ENCODE assay signal across 11 cellular contexts in the genomic region with DNA sequence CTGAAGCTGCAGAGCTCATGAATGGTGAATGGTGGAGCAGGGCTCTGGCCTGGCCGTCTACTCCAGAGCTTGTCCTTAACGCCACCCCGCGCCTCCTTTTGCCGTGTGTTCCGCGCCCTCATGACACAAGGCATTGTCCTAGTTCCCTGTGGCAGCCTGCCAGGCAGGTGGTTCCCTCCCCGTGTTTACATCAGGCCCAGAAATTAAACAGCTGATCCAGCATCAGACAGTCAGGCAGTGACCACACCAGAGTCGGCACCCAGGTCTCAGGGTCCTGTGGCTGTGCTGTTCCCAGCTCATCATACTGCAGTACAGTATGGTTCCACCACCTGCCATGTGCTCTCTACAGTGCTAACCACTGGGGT.
A peak's percentile ranks its signal among the peaks of the same experiment; 100 is the strongest.
DNase-seq lines count a peak whose midpoint lies in the region; ATAC-seq and TF ChIP-seq lines count a peak whose summit lies in the region.
"Had no signal": no experiment of that assay in that cellular context is flagged by ENCODE, and none has a peak within 500 bp of the region (broad histone marks: within the 10 kb centered on the region; RNA-seq: fewer than 3 reads in every experiment).

No MANE protein-coding gene starts in this region.

- no peak overlapping the region for H2BK20ac ChIP-seq in H9 (ENCODE audit: low read depth, low read length, poor library complexity, severe bottlenecking)

- peaks cover 4% of the 10 kb centered on the region for H4K20me1 ChIP-seq in H9 (ENCODE audit: control insufficient read depth, insufficient read depth, insufficient read length)

- no peaks in the 10 kb centered on the region for H3K27me3 Mint-ChIP-seq in activated naive CD8-positive, alpha-beta T cell treated with anti-CD3 and anti-CD28 coated beads, Interleukin-2, amount 10 ng/mL, durations not matched to agents 7 days and 5 days
- H3K27me3 Mint-ChIP-seq in naive thymus-derived CD8-positive, alpha-beta T cell: no peaks in the 10 kb centered on the region
- H3K27me3 Mint-ChIP-seq in nephron progenitor cell (ENCODE audit: low read depth, poor library complexity): no peaks in the 10 kb centered on the region
- no peaks in the 10 kb centered on the region for H3K27me3 Mint-ChIP-seq in H9 (ENCODE audit: low read depth)

- H2BK120ac ChIP-seq in H9 (ENCODE audit: low read depth, low read length, poor library complexity, severe bottlenecking): no peak overlapping the region

- H3K14ac ChIP-seq in H9 (ENCODE audit: insufficient read depth, low read length): no peak overlapping the region; the same call in 1 of the 2 replicates

- H2AFZ ChIP-seq in H9 (ENCODE audit: low read length): no peak overlapping the region

- DNase-seq in NCI-H2107 treated with DMSO at 0.1 percent for 48 hours (lab: John Stamatoyannopoulos, UW; ENCODE audit: unreplicated experiment) (peak; percentile 40), NCI-H2107 (lab: John Stamatoyannopoulos, UW) (no peak), NCI-H1105 (lab: John Stamatoyannopoulos, UW) (peak; percentile 14), nephron progenitor cell (no peak), H9 (no peak), AG08395 (ENCODE audit: low spot score) (no peak)
- no peak for DNase-seq in activated naive CD8-positive, alpha-beta T cell treated with anti-CD3 and anti-CD28 coated beads, Interleukin-2, amount 10 ng/mL, durations not matched to agents 7 days and 5 days
- no peak for DNase-seq in naive thymus-derived CD8-positive, alpha-beta T cell
- DNase-seq: NCI-H526 treated with DMSO at 0.1 percent for 48 hours, upper lobe of left lung had no signal

- POLR2A ChIA-PET in activated naive CD8-positive, alpha-beta T cell treated with anti-CD3 and anti-CD28 coated beads, Interleukin-2, amount 10 ng/mL, durations not matched to agents 7 days and 5 days (lab: Charles Lee): interaction anchor here (4.4 kb wide), 1 partner anchor 20 kb away, joined by 208 read pairs; no protein-coding TSS in a partner anchor
- POLR2A ChIA-PET in naive thymus-derived CD8-positive, alpha-beta T cell (lab: Charles Lee): interaction anchor here (0.5 to 10.7 kb wide), 4 partner anchors 13 to 1007 kb away, joined by 4 to 264 read pairs (median 6); no protein-coding TSS in a partner anchor

- no peaks in the 10 kb centered on the region for H3K9me3 Mint-ChIP-seq in activated naive CD8-positive, alpha-beta T cell treated with anti-CD3 and anti-CD28 coated beads, Interleukin-2, amount 10 ng/mL, durations not matched to agents 7 days and 5 days
- no peaks in the 10 kb centered on the region for H3K9me3 Mint-ChIP-seq in naive thymus-derived CD8-positive, alpha-beta T cell
- H3K9me3 Mint-ChIP-seq in nephron progenitor cell (no peaks in the 10 kb centered on the region), H9 (no peaks in the 10 kb centered on the region; a peak in 1 of 5 replicates)

- H3K18ac ChIP-seq in H9 (ENCODE audit: insufficient read length, low read depth, low read length): no peak overlapping the region

- no peak for ATAC-seq in activated naive CD8-positive, alpha-beta T cell treated with anti-CD3 and anti-CD28 coated beads, Interleukin-2, amount 10 ng/mL, durations not matched to agents 7 days and 5 days (ENCODE audit: low read depth)
- ATAC-seq in naive thymus-derived CD8-positive, alpha-beta T cell: no peak
- ATAC-seq: A549 had no signal

- peaks cover 5% of the 10 kb centered on the region for H3K79me1 ChIP-seq in H9 (ENCODE audit: insufficient read depth, low read depth, low read length, poor library complexity, severe bottlenecking)

- no peaks in the 10 kb centered on the region for H3K27me3 ChIP-seq in H9 (ENCODE audit: insufficient read depth, low read length)
- H3K27me3 ChIP-seq: upper lobe of left lung had no signal

- peak overlapping the region; percentile 99 for H3K27ac Mint-ChIP-seq in activated naive CD8-positive, alpha-beta T cell treated with anti-CD3 and anti-CD28 coated beads, Interleukin-2, amount 10 ng/mL, durations not matched to agents 7 days and 5 days
- H3K27ac Mint-ChIP-seq in naive thymus-derived CD8-positive, alpha-beta T cell: peak overlapping the region; percentile 96 to 100 (median 98)
- H3K27ac Mint-ChIP-seq in nephron progenitor cell: no peak overlapping the region
- no peak overlapping the region for H3K27ac Mint-ChIP-seq in H9

- TF ChIP-seq CTCF in nephron progenitor cell (IDR thresholded peaks at IDR 0.05) (no peak), H9 (conservative IDR thresholded peaks at IDR 0.05) (no peak)

- H2BK5ac ChIP-seq in H9 (ENCODE audit: insufficient read length, low read length): no peak overlapping the region

- peaks cover 43% of the 10 kb centered on the region for H3K4me1 Mint-ChIP-seq in activated naive CD8-positive, alpha-beta T cell treated with anti-CD3 and anti-CD28 coated beads, Interleukin-2, amount 10 ng/mL, durations not matched to agents 7 days and 5 days
- peaks cover 44 to 94% (median 83%) of the 10 kb centered on the region in 4 donors for H3K4me1 Mint-ChIP-seq in naive thymus-derived CD8-positive, alpha-beta T cell
- H3K4me1 Mint-ChIP-seq in nephron progenitor cell (peaks cover 46% of the 10 kb centered on the region), H9 (peaks cover 8 to 15% of the 10 kb centered on the region in 2 experiments)

- no peak overlapping the region for H3T11ph ChIP-seq in H9 (ENCODE audit: low read length)

- no peak overlapping the region for H3K4me2 ChIP-seq in H9 (ENCODE audit: insufficient read depth, insufficient read length, low read length)
- H3K4me2 ChIP-seq: A549 had no signal

- H2BK12ac ChIP-seq in H9 (ENCODE audit: insufficient read length, low read depth, low read length): no peak overlapping the region

- no peak overlapping the region for H3K9ac ChIP-seq in H9 (ENCODE audit: extremely low read depth, insufficient read length, low read length)

- no peaks in the 10 kb centered on the region for H3K23me2 ChIP-seq in H9 (ENCODE audit: insufficient read length, low read depth, low read length, poor library complexity, severe bottlenecking)

- H3K4me3 Mint-ChIP-seq in activated naive CD8-positive, alpha-beta T cell treated with anti-CD3 and anti-CD28 coated beads, Interleukin-2, amount 10 ng/mL, durations not matched to agents 7 days and 5 days: no peak overlapping the region
- H3K4me3 Mint-ChIP-seq in naive thymus-derived CD8-positive, alpha-beta T cell: peak overlapping the region; percentile 24 to 97 (median 91)
- H3K4me3 Mint-ChIP-seq in nephron progenitor cell: no peak overlapping the region
- H3K4me3 Mint-ChIP-seq in H9: no peak overlapping the region

- no peak overlapping the region for H3K23ac ChIP-seq in H9 (ENCODE audit: insufficient read length, low read depth, low read length)

- no peak overlapping the region for H4K8ac ChIP-seq in H9 (replicated peaks; ENCODE audit: insufficient read length, low read depth, low read length)

- no peak overlapping the region for H3K4ac ChIP-seq in H9 (ENCODE audit: low read depth, low read length)

- no CpG with 5 or more reads among the region's 9 CpGs for WGBS in H9 (ENCODE audit: extremely low coverage, insufficient read length, low lambda C conversion rate)

- no peaks in the 10 kb centered on the region for H3K9me3 ChIP-seq in H9 (ENCODE audit: control insufficient read depth, low read depth, low read length)
- H3K9me3 ChIP-seq: A549, upper lobe of left lung had no signal

- no peak overlapping the region for H2BK15ac ChIP-seq in H9 (ENCODE audit: low read depth, low read length)

- H3K56ac ChIP-seq in H9 (ENCODE audit: insufficient read length, low read depth, low read length): no peak overlapping the region

- no peaks in the 10 kb centered on the region for H3K79me2 ChIP-seq in H9 (ENCODE audit: insufficient read depth, low read length)

- no peak overlapping the region for H2AK5ac ChIP-seq in H9 (ENCODE audit: insufficient read length, low read length)

- H4K91ac ChIP-seq in H9 (ENCODE audit: insufficient read length, low read depth, low read length): no peak overlapping the region

- H4K5ac ChIP-seq in H9 (ENCODE audit: insufficient read length, low read depth, low read length): no peak overlapping the region

- H3K27ac ChIP-seq in H9 (ENCODE audit: insufficient read length, low read depth, low read length): no peak overlapping the region
- H3K27ac ChIP-seq: A549 had no signal

- peaks cover 9% of the 10 kb centered on the region for H3K36me3 Mint-ChIP-seq in activated naive CD8-positive, alpha-beta T cell treated with anti-CD3 and anti-CD28 coated beads, Interleukin-2, amount 10 ng/mL, durations not matched to agents 7 days and 5 days
- no peaks in the 10 kb centered on the region for H3K36me3 Mint-ChIP-seq in naive thymus-derived CD8-positive, alpha-beta T cell
- no peaks in the 10 kb centered on the region for H3K36me3 Mint-ChIP-seq in nephron progenitor cell (ENCODE audit: low read depth)
- peaks cover 0 to 5% (median 0%) of the 10 kb centered on the region in 3 experiments; a peak in 3 of 7 replicates for H3K36me3 Mint-ChIP-seq in H9 (ENCODE audit: insufficient read depth in 1 of 3, low read depth in 3 of 3)

- H3K4me1 ChIP-seq in H9 (ENCODE audit: insufficient read depth, low read length): no peaks in the 10 kb centered on the region
- H3K4me1 ChIP-seq: A549 had no signal

Comparison
In these comparisons a context has a peak if more than half of its experiments do, and no peak if none do; other contexts are left out.
1. DNase-seq: peak in NCI-H2107 treated with DMSO at 0.1 percent for 48 hours (single experiment) and NCI-H1105 (single experiment); none in NCI-H2107 (single experiment), activated naive CD8-positive, alpha-beta T cell treated with anti-CD3 and anti-CD28 coated beads, Interleukin-2, amount 10 ng/mL, durations not matched to agents 7 days and 5 days (single experiment), naive thymus-derived CD8-positive, alpha-beta T cell (0 of 10), nephron progenitor cell (single experiment), H9 (single experiment) and AG08395 (single experiment).
2. H3K27ac Mint-ChIP-seq: peak in activated naive CD8-positive, alpha-beta T cell treated with anti-CD3 and anti-CD28 coated beads, Interleukin-2, amount 10 ng/mL, durations not matched to agents 7 days and 5 days (single experiment) and naive thymus-derived CD8-positive, alpha-beta T cell (10 of 10); none in nephron progenitor cell (single experiment) and H9 (0 of 3).
3. H3K4me3 Mint-ChIP-seq: peak in naive thymus-derived CD8-positive, alpha-beta T cell (10 of 10); none in activated naive CD8-positive, alpha-beta T cell treated with anti-CD3 and anti-CD28 coated beads, Interleukin-2, amount 10 ng/mL, durations not matched to agents 7 days and 5 days (single experiment), nephron progenitor cell (single experiment) and H9 (0 of 2).